9 cellular contexts compared by ENCODE assay signal in genomic region chr2:217223222-217223930, GRCh38.
DNase-seq lines count a peak whose midpoint lies in the region; ATAC-seq and TF ChIP-seq lines count a peak whose summit lies in the region.
"Had no signal": no experiment of that assay in that cellular context is flagged by ENCODE, and none has a peak within 500 bp of the region (broad histone marks: within the 10 kb centered on the region; RNA-seq: fewer than 3 reads in every experiment).

No MANE protein-coding gene starts in this region.

- peaks cover 25% of the 10 kb centered on the region for H4K20me1 ChIP-seq in BLaER1

- no peak overlapping the region for H3K9ac ChIP-seq in BLaER1

- intact Hi-C loops in sciatic nerve (cut with DNase I), result no loop called here

- H3K27ac Mint-ChIP-seq in T-helper 17 cell, result no peak overlapping the region

- H3K4me3 ChIP-seq in BLaER1, result no peak overlapping the region

- H3K36me3 Mint-ChIP-seq in T-helper 17 cell (ENCODE audit: low read depth), result no peaks in the 10 kb centered on the region

- H3K4me1 ChIP-seq in BLaER1 (peaks cover 53% of the 10 kb centered on the region), foreskin keratinocyte (peaks cover 12% of the 10 kb centered on the region)

- no peaks in the 10 kb centered on the region for H3K27me3 Mint-ChIP-seq in T-helper 17 cell

- H3K9me3 ChIP-seq in BLaER1 (no peaks in the 10 kb centered on the region), T-helper 17 cell (ENCODE audit: control insufficient read depth, low read length, poor library complexity, severe bottlenecking) (no peaks in the 10 kb centered on the region)

- ATAC-seq in HG03196 (IDR thresholded peaks at IDR 0.05; ENCODE audit: unreplicated experiment) (peak; percentile 73), T-helper 17 cell (peak; percentile 53), foreskin keratinocyte (peak; percentile 97), sciatic nerve (no peak)

- H3K4me2 ChIP-seq in BLaER1, result peak overlapping the region; percentile 84

- peak; percentile 23 for DNase-seq in GM19240 (ENCODE audit: insufficient read length, low spot score)
- DNase-seq in T-helper 17 cell, result no peak
- DNase-seq in foreskin keratinocyte, result peak; percentile 89 to 93
- DNase-seq in stimulated activated CD8-positive, alpha-beta memory T cell treated with anti-CD3 and anti-CD28 coated beads, Interleukin-2, amount 100 ng/mL, for 48 hours (ENCODE audit: low read depth in 2 of 2), result peak; percentile 17 to 19
- DNase-seq in NCI-H1092 treated with DMSO at 0.1 percent for 48 hours (lab: John Stamatoyannopoulos, UW), result no peak
- DNase-seq in sciatic nerve (ENCODE audit: low spot score), result no peak

- H3K27me3 ChIP-seq in BLaER1 (peaks cover 39% of the 10 kb centered on the region), foreskin keratinocyte (no peaks in the 10 kb centered on the region)

- no peak overlapping the region for H3K4me3 Mint-ChIP-seq in T-helper 17 cell
- H3K4me3 Mint-ChIP-seq: neural crest cell had no signal

- TF ChIP-seq CTCF in foreskin keratinocyte (conservative IDR thresholded peaks at IDR 0.05), result no peak

- H3K4me1 Mint-ChIP-seq in T-helper 17 cell, result no peaks in the 10 kb centered on the region

- H3K36me3 ChIP-seq in BLaER1, result no peaks in the 10 kb centered on the region

- H3K27ac ChIP-seq in BLaER1 (no peak overlapping the region), foreskin keratinocyte (no peak overlapping the region)

Comparison
In these comparisons a context has a peak if more than half of its experiments do, and no peak if none do; other contexts are left out.
1. DNase-seq: peak in GM19240 (single experiment), foreskin keratinocyte (2 of 2) and stimulated activated CD8-positive, alpha-beta memory T cell treated with anti-CD3 and anti-CD28 coated beads, Interleukin-2, amount 100 ng/mL, for 48 hours (2 of 2); none in T-helper 17 cell (0 of 3), NCI-H1092 treated with DMSO at 0.1 percent for 48 hours (single experiment) and sciatic nerve (single experiment).